Comparison of ENCODE assay signal across 17 cellular contexts in the genomic region with DNA sequence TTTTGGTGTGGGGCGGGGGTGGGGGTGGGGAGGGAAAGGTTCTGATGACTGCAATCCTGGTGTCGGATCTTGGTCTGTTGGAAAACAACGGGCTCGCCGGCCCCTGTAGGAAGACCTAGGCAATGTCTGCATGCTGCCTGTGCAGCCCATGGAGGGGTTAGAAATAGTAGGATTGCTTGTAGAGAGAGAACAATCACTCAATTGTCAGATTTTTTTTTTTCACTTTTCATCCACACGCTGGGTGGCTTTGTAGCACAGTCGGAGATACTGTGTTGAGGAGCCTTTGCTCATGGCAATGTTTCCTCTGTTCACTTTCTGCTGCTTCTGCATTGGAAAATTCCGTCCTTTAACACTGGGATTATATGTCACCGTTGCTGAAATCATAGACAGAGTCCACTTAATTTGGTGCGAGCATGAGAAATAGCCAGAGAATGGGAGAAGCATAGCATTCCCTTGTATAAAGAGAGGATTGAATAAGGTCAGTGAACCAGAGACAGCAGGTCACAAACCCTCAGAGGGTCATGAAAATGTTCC.
A peak's percentile ranks its signal among the peaks of the same experiment; 100 is the strongest.
DNase-seq lines count a peak whose midpoint lies in the region; ATAC-seq, FAIRE-seq and TF ChIP-seq lines count a peak whose summit lies in the region.
"Had no signal": no experiment of that assay in that cellular context is flagged by ENCODE, and none has a peak within 500 bp of the region (broad histone marks: within the 10 kb centered on the region; RNA-seq: fewer than 3 reads in every experiment).

No MANE protein-coding gene starts in this region.

- H3K9me3 ChIP-seq in H1 (ENCODE audit: insufficient read depth in 2 of 2, low read depth in 1 of 2, low read length in 1 of 2) = no peaks in the 10 kb centered on the region
- H3K9me3 ChIP-seq: colonic mucosa had no signal

- TF ChIP-seq POLR2A in H1 (IDR thresholded peaks at IDR 0.05; ENCODE audit: control extremely low read depth in 1 of 2, low read depth in 2 of 2, low read length in 2 of 2) = no peak

- no peak overlapping the region for H4K5ac ChIP-seq in H1 (ENCODE audit: insufficient read length, low read depth, low read length)

- POLR2A ChIA-PET in H1 (lab: Charles Lee; ENCODE audit: partially characterized antibody) = interaction anchor here (1.4 kb wide), 1 partner anchor 9 kb away, joined by 3 read pairs; no protein-coding TSS in a partner anchor

- no peak for TF ChIP-seq EP300 in H1 (IDR thresholded peaks at IDR 0.05; ENCODE audit: borderline replicate concordance in 1 of 2, low read depth in 2 of 2, low read length in 2 of 2)

- peak; percentile 86 for ATAC-seq in sciatic nerve
- no peak for ATAC-seq in GM18870 (IDR thresholded peaks at IDR 0.05; ENCODE audit: unreplicated experiment)
- ATAC-seq in GM18511 (IDR thresholded peaks at IDR 0.05; ENCODE audit: unreplicated experiment) = no peak
- ATAC-seq: HCT116 had no signal

- H3K23ac ChIP-seq in H1 (ENCODE audit: insufficient read length) = no peak overlapping the region

- no peak for TF ChIP-seq RAD21 in H1 (IDR thresholded peaks at IDR 0.05 in 1 of 2, conservative IDR thresholded peaks at IDR 0.05 in 1 of 2; ENCODE audit: low read depth in 2 of 2, low read length in 2 of 2)

- peak; percentile 37 for DNase-seq in H7
- DNase-seq in H1 (ENCODE audit: low read depth in 1 of 2, low spot score in 2 of 2) = no peak
- DNase-seq in left kidney (ENCODE audit: low read depth, low spot score) = peak; percentile 35
- no peak for DNase-seq in sciatic nerve (ENCODE audit: low spot score)
- no peak for DNase-seq in SHP77 treated with DMSO at 0.1 percent for 48 hours (lab: John Stamatoyannopoulos, UW)
- no peak for DNase-seq in NCI-H524 (lab: John Stamatoyannopoulos, UW)
- DNase-seq: activated B cell treated with CpG ODN at 0.5 μM for 24 hours, colonic mucosa, COR-L47, naive B cell, NCI-H2107, trophoblast cell had no signal

- H2AFZ ChIP-seq in H1 (ENCODE audit: low read length) = no peak overlapping the region

- H2AK5ac ChIP-seq in H1 (ENCODE audit: low read depth, low read length) = no peak overlapping the region

- no peak overlapping the region for H2BK120ac ChIP-seq in H1 (replicated peaks; ENCODE audit: low read depth, low read length)

- 0 out of 2 replicates have a peak, but pooled peaks cover 2% of the 10 kb centered on the region for H3K23me2 ChIP-seq in H1 (ENCODE audit: low read depth, low read length)

- no peak overlapping the region for H3K56ac ChIP-seq in H1 (replicated peaks; ENCODE audit: insufficient read length, low read depth, low read length)

- CTCF ChIA-PET in H1 (lab: Charles Lee; ENCODE audit: partially characterized antibody) = interaction anchor here (1.2 to 2.2 kb wide), 3 partner anchors 17 to 63 kb away, joined by 3 to 4 read pairs (median 4); no protein-coding TSS in a partner anchor

- no peak overlapping the region for H2BK5ac ChIP-seq in H1 (ENCODE audit: low read depth, low read length)

- no peak overlapping the region for H3K4ac ChIP-seq in H1 (replicated peaks; ENCODE audit: insufficient read length, low read depth, low read length)

- H3K4me2 ChIP-seq in H1 (ENCODE audit: insufficient read depth in 1 of 2, low read depth in 2 of 2, low read length in 2 of 2) = peak overlapping the region; percentile 38 to 67

- 0 out of 2 replicates have a peak overlapping the region, but pooled peaks have one; percentile 2 for H3K18ac ChIP-seq in H1 (ENCODE audit: extremely low read depth, low read length)

- no peak overlapping the region for H2BK15ac ChIP-seq in H1 (ENCODE audit: low read length)

- no peak overlapping the region for H4K8ac ChIP-seq in H1 (ENCODE audit: extremely low read depth, insufficient read depth, low read length)

- intact Hi-C loops in sciatic nerve (cut with DNase I) = loop anchor here (5.0 kb wide), 1 partner anchor 166 kb away; no protein-coding TSS in a partner anchor

- H3K14ac ChIP-seq in H1 (ENCODE audit: insufficient read length) = no peak overlapping the region

- 0 out of 2 replicates have a peak overlapping the region, but pooled peaks have one; percentile 5 for H2BK12ac ChIP-seq in H1 (ENCODE audit: low read depth, low read length)

- no peak for TF ChIP-seq CTCF in H1 (IDR thresholded peaks at IDR 0.05; ENCODE audit: control extremely low read depth in 1 of 3, insufficient read depth in 1 of 3, low read depth in 1 of 3, low read length in 3 of 3)

- FAIRE-seq in H1 (lab: Jason Lieb, UNC) = no peak
- FAIRE-seq: GM18507 had no signal

- peaks cover 4 to 22% (median 15%) of the 10 kb centered on the region in 4 experiments; a peak in 6 of 7 replicates for H3K4me1 ChIP-seq in H1 (replicated peaks in 1 of 4; ENCODE audit: control insufficient read depth in 3 of 4, insufficient read depth in 4 of 4, low read length in 3 of 4)
- H3K4me1 ChIP-seq: colonic mucosa had no signal

- no peak overlapping the region; a peak in 1 of 7 replicates for H3K9ac ChIP-seq in H1 (replicated peaks in 1 of 4; ENCODE audit: extremely low read depth in 1 of 4, low read depth in 3 of 4, low read length in 3 of 4)

- H2BK20ac ChIP-seq in H1 (ENCODE audit: low read length) = no peak overlapping the region

- WGBS in H1 (ENCODE audit: extremely low coverage in 1 of 2, insufficient coverage in 1 of 2, insufficient read length in 1 of 2, insufficient replicate concordance in 2 of 2, low coverage in 1 of 2, low lambda C conversion rate in 2 of 2, missing lambda C conversion rate in 1 of 2), 2 experiments = 75% methylated on average over 9 of the region's 10 CpGs; no CpG with 5 or more reads in 1 of the 2 experiments

- H3K36me3 ChIP-seq in H7 (replicated peaks; ENCODE audit: control insufficient read depth, insufficient read depth, low read length) (no peaks in the 10 kb centered on the region), H1 (ENCODE audit: control insufficient read depth in 2 of 4, insufficient read depth in 4 of 4, low read length in 3 of 4) (no peaks in the 10 kb centered on the region)
- H3K36me3 ChIP-seq: colonic mucosa had no signal

- H3K79me1 ChIP-seq in H1 (ENCODE audit: low read depth, low read length) = no peaks in the 10 kb centered on the region

- H4K20me1 ChIP-seq in H1 (replicated peaks in 1 of 2; ENCODE audit: control insufficient read depth in 1 of 2, insufficient read depth in 2 of 2, low read length in 2 of 2) = no peaks in the 10 kb centered on the region

- H4K91ac ChIP-seq in H1 (replicated peaks; ENCODE audit: insufficient read length, low read length) = peak overlapping the region; percentile 40

- H3K27me3 ChIP-seq in H7 (ENCODE audit: control insufficient read depth, insufficient read depth, low read length) (no peaks in the 10 kb centered on the region), H1 (replicated peaks in 1 of 4; ENCODE audit: control insufficient read depth in 3 of 4, extremely low read depth in 1 of 4, insufficient read depth in 3 of 4, low read length in 3 of 4) (peaks cover 2 to 18% (median 7%) of the 10 kb centered on the region in 4 experiments; a peak in 5 of 7 replicates)
- H3K27me3 ChIP-seq: colonic mucosa had no signal

- no peaks in the 10 kb centered on the region for H3K79me2 ChIP-seq in H1 (ENCODE audit: control insufficient read depth in 1 of 2, insufficient read depth in 2 of 2, low read length in 2 of 2)

- no peak overlapping the region for H3K4me3 ChIP-seq in H7 (ENCODE audit: insufficient read depth, low read depth, low read length)
- no peak overlapping the region for H3K4me3 ChIP-seq in H1 (ENCODE audit: extremely low read depth in 1 of 4, insufficient read depth in 2 of 4, low read depth in 3 of 4, low read length in 4 of 4)
- H3K4me3 ChIP-seq: colonic mucosa, skin epidermis had no signal

- H3K27ac ChIP-seq in H1 (ENCODE audit: low read depth, low read length) = no peak overlapping the region
- H3K27ac ChIP-seq: colonic mucosa had no signal

TF ChIP-seq in H1, 55 proteins besides CTCF, POLR2A, EP300 and RAD21:
- no peak for TF ChIP-seq TCF12 (IDR thresholded peaks at IDR 0.05; ENCODE audit: low read depth, low read length)
- TF ChIP-seq, protein P1, sequence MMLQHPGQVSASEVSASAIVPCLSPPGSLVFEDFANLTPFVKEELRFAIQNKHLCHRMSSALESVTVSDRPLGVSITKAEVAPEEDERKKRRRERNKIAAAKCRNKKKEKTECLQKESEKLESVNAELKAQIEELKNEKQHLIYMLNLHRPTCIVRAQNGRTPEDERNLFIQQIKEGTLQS (IDR thresholded peaks at IDR 0.05; ENCODE audit: insufficient read depth, low read depth, low read length) = no peak
- no peak for TF ChIP-seq SIRT6 (IDR thresholded peaks at IDR 0.05; ENCODE audit: low read length)
- TF ChIP-seq ZNF274 (IDR thresholded peaks at IDR 0.05; ENCODE audit: borderline replicate concordance, extremely low read depth, low read length) = no peak
- no peak for TF ChIP-seq RBBP5 (IDR thresholded peaks at IDR 0.05; ENCODE audit: borderline replicate concordance, low read depth, low read length)
- TF ChIP-seq BRCA1 (IDR thresholded peaks at IDR 0.05; ENCODE audit: low read depth, low read length) = no peak
- no peak for TF ChIP-seq GTF2F1 (IDR thresholded peaks at IDR 0.05; ENCODE audit: borderline replicate concordance, low read depth, low read length)
- TF ChIP-seq SP4 (IDR thresholded peaks at IDR 0.05; ENCODE audit: low read length) = no peak
- TF ChIP-seq KDM4A (IDR thresholded peaks at IDR 0.05; ENCODE audit: low read depth, low read length, severe bottlenecking) = no peak
- TF ChIP-seq, protein P2, sequence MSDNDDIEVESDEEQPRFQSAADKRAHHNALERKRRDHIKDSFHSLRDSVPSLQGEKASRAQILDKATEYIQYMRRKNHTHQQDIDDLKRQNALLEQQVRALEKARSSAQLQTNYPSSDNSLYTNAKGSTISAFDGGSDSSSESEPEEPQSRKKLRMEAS (IDR thresholded peaks at IDR 0.05) = no peak
- TF ChIP-seq JUND (IDR thresholded peaks at IDR 0.05; ENCODE audit: low read length) = no peak
- TF ChIP-seq, protein P3, sequence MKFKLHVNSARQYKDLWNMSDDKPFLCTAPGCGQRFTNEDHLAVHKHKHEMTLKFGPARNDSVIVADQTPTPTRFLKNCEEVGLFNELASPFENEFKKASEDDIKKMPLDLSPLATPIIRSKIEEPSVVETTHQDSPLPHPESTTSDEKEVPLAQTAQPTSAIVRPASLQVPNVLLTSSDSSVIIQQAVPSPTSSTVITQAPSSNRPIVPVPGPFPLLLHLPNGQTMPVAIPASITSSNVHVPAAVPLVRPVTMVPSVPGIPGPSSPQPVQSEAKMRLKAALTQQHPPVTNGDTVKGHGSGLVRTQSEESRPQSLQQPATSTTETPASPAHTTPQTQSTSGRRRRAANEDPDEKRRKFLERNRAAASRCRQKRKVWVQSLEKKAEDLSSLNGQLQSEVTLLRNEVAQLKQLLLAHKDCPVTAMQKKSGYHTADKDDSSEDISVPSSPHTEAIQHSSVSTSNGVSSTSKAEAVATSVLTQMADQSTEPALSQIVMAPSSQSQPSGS (IDR thresholded peaks at IDR 0.05; ENCODE audit: low read length) = no peak

Comparison
In these comparisons a context has a peak if more than half of its experiments do, and no peak if none do; other contexts are left out.
1. DNase-seq: peak in H7 (single experiment) and left kidney (single experiment); none in H1 (0 of 2), sciatic nerve (single experiment), SHP77 treated with DMSO at 0.1 percent for 48 hours (single experiment) and NCI-H524 (0 of 2).